ENCODE assay signal across 9 cellular contexts in the genomic region with DNA sequence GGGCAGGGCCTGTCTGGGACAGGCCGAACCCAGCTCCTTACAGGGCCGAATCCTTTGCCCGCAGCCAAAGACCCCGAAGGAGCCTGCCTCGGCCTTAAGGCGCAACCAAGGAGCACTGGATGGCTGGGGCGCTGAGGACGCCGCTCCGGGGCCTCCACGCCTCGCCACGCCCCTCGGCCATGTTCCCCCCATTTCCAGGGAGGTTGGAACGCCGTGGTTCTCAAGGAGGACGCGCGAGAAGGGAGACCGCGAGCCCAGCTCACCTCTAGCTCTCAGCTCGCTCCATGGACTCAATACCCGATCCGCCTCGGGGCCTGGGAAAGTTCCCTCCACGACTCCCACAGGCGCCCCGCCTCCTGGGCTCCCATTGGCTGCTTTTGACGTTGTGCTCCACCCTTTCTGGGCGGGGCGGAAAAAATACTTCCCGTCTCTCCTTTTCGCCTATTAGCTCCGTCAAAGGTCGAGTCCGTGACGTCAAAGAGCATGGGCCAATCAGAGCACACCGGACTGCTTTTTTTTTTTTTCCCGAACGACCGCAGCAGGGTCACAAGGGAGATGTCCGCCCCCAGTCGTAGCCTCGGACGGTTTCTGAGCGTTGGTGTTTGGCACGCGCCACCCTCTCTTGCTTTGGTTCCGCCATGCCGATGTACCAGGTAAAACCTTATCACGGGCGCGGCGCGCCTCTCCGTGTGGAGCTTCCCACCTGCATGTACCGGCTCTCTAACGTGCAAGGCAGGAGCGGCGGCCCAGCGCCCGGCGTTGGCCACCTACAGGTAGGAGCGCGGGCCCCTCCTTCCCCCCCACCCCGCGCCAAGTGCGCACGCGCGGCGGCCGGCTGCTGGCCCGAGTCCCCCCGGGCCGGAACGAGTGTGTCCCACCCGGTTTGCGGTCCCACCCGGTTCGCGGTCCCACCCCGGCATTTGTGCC.
DNase-seq lines count a peak whose midpoint lies in the region; ATAC-seq, FAIRE-seq and TF ChIP-seq lines count a peak whose summit lies in the region.
"Had no signal": no experiment of that assay in that cellular context is flagged by ENCODE, and none has a peak within 500 bp of the region (broad histone marks: within the 10 kb centered on the region; RNA-seq: fewer than 3 reads in every experiment).

No MANE protein-coding gene starts in this region.

- dilution Hi-C loops in keratinocyte (cut with MboI; ENCODE audit: extremely low pct_ligation_motif_present, low sequenced_read_pairs), result no loop called here

- peak overlapping the region; percentile 91 for H3K27ac ChIP-seq in keratinocyte (ENCODE audit: control insufficient read depth, insufficient read depth, low read length)

- peak overlapping the region; percentile 93 for H3K4me2 ChIP-seq in keratinocyte (ENCODE audit: control insufficient read depth, extremely low read depth, insufficient read depth, low read depth, low read length)

- no peaks in the 10 kb centered on the region for H3K27me3 ChIP-seq in keratinocyte (ENCODE audit: control insufficient read depth, extremely low read depth, insufficient read depth, low read length)

- peak overlapping the region; percentile 71 to 84 (median 80) for H3K4me3 ChIP-seq in keratinocyte (ENCODE audit: control insufficient read depth in 2 of 3, extremely low read depth in 1 of 3, insufficient read depth in 2 of 3, low read depth in 1 of 3, low read length in 3 of 3)

- DNase-seq in AG09319 (ENCODE audit: extremely low read depth, low read depth) (peak; percentile 96), NCI-H345 treated with DMSO at 0.1 percent for 48 hours (lab: John Stamatoyannopoulos, UW; ENCODE audit: unreplicated experiment) (peak; percentile 95), cerebellar nuclear complex (lab: John Stamatoyannopoulos, UW) (peak; percentile 91 to 99), keratinocyte (ENCODE audit: low read depth, low spot score) (peak; percentile 92)
- peak; percentile 91 for DNase-seq in stimulated activated CD4-positive, alpha-beta T cell treated with anti-CD3 and anti-CD28 coated beads, Interleukin-15, amount 100 ng/mL, for 1 hour (ENCODE audit: low read depth in 1 of 2, low spot score in 1 of 2)

- H3K36me3 ChIP-seq in keratinocyte (ENCODE audit: control insufficient read depth in 2 of 2, extremely low read depth in 1 of 2, insufficient read depth in 2 of 2, low read length in 2 of 2), result peaks cover 0 to 6% of the 10 kb centered on the region in 2 experiments

- H3K9me1 ChIP-seq in keratinocyte (ENCODE audit: control insufficient read depth, extremely low read depth, insufficient read depth, low read length), result no peaks in the 10 kb centered on the region

- peaks cover 23% of the 10 kb centered on the region for H3K79me2 ChIP-seq in keratinocyte (ENCODE audit: control insufficient read depth, insufficient read depth, low read length)

- H4K20me1 ChIP-seq in keratinocyte (ENCODE audit: control insufficient read depth, extremely low read depth, insufficient read depth, low read length), result no peaks in the 10 kb centered on the region

- no peak for FAIRE-seq in keratinocyte (lab: Jason Lieb, UNC)
- FAIRE-seq: colon had no signal

- peak overlapping the region; percentile 98 for H3K9ac ChIP-seq in keratinocyte (ENCODE audit: control insufficient read depth, extremely low read depth, insufficient read depth, low read length)

- H3K4me1 ChIP-seq in keratinocyte (ENCODE audit: control insufficient read depth, extremely low read depth, insufficient read depth, low read length), result peaks cover 2% of the 10 kb centered on the region

- H2AFZ ChIP-seq in keratinocyte (ENCODE audit: control insufficient read depth, low read length), result peak overlapping the region; percentile 98

- ATAC-seq in GM19023 (IDR thresholded peaks at IDR 0.05; ENCODE audit: unreplicated experiment), result peak; percentile 88
- ATAC-seq in HG03280 (IDR thresholded peaks at IDR 0.05; ENCODE audit: unreplicated experiment), result peak; percentile 88
- peak; percentile 88 to 90 for ATAC-seq in activated CD4-positive, CD25-positive, alpha-beta regulatory T cell treated with anti-CD3 and anti-CD28 coated beads, Interleukin-2, amount 50 U/mL, for 24 hours

- no peaks in the 10 kb centered on the region for H3K9me3 ChIP-seq in keratinocyte (ENCODE audit: control insufficient read depth, low read depth, low read length)

- TF ChIP-seq CTCF in AG09319 (IDR thresholded peaks at IDR 0.05; ENCODE audit: low read depth, low read length), result peak; percentile 15
- TF ChIP-seq CTCF in keratinocyte (optimal IDR thresholded peaks at IDR 0.05 in 1 of 3, IDR thresholded peaks at IDR 0.05 in 1 of 3, conservative IDR thresholded peaks at IDR 0.05 in 1 of 3; ENCODE audit: extremely low read depth in 1 of 3, insufficient read depth in 2 of 3, low read length in 3 of 3), result peak in 1 of 3 experiments; percentile 49

Comparison
In these comparisons a context has a peak if more than half of its experiments do, and no peak if none do; other contexts are left out.
1. Peak in every context shown above with its lines: DNase-seq, ATAC-seq, H3K4me3 ChIP-seq and H3K27ac ChIP-seq.